Comparison of ENCODE assay signal across 1 cellular context in the genomic region with DNA sequence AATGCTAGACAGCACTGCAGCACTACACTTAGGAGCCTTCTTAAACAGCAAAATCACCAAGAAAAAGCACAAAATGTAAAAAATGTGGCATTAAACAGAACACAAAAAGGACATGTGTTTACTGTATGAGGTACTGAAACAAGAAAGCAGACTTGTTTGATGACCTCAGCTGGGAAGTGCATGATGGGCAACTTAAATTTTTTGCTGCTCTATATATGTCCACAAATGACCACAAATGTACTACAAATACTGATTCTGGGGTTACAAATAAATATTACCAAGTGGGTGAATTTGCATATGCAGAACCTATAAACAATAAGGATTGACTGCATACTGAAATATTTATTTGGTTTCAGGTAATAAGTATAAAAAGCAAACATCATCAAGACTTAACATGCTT.
A peak's percentile ranks its signal among the peaks of the same experiment; 100 is the strongest.
TF ChIP-seq lines count a peak whose summit lies in the region.

No MANE protein-coding gene starts in this region.

TF ChIP-seq in GM12878, 131 proteins besides CTCF, POLR2A, EP300 and RAD21:
- TF ChIP-seq MXI1 (IDR thresholded peaks at IDR 0.05; ENCODE audit: low read depth, low read length) (no peak), RUNX3 (IDR thresholded peaks at IDR 0.05; ENCODE audit: low read length) (peak; percentile 79), NFIC (IDR thresholded peaks at IDR 0.05; ENCODE audit: low read depth, low read length) (peak; percentile 26; the same call in 1 of the 2 replicates), CREB1 (IDR thresholded peaks at IDR 0.05; ENCODE audit: low read depth) (peak; percentile 48; the same call in 1 of the 2 replicates), CBX5 (IDR thresholded peaks at IDR 0.05; ENCODE audit: low read depth) (no peak)
